Comparison of ENCODE assay signal across 8 cellular contexts in the genomic region with DNA sequence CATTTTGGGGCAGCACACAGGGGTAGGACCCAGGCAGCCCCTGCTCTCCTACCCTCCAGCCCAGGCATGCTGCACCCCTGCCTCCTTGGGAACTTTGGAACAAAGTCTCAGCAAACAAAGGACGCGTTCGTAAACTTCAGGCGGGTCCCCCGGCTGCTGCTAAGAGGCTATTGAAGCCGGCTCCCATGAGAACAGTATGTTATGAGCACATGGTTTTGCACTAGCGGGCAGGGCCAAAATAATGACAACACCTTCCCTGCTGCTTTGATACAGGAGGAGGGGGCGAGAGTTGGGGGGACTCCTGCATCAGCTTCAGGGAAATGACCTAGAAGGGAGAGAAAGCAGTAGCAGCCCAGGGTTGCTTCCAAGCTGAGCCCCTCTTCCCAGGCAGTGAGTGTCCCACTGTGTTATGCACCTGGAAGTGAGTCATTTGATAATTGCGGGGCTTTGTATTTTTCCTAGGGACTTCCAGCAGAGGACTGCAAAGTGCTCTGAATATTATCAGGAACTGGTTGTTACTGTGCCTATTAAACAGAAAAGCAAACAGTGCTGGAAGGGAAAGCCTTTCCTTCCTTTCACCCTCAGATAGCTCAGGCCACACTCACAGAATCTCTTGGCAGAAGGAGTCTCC.
DNase-seq lines count a peak whose midpoint lies in the region; ATAC-seq lines count a peak whose summit lies in the region.

No MANE protein-coding gene starts in this region.

- H3K36me3 ChIP-seq in iPS-15b (ENCODE audit: control insufficient read depth, insufficient read depth, low read length): no peaks in the 10 kb centered on the region

- H3K9me3 ChIP-seq in iPS-15b (ENCODE audit: control insufficient read depth, insufficient read depth, low read length): no peaks in the 10 kb centered on the region

- H3K9ac ChIP-seq in iPS-15b (ENCODE audit: low read depth, low read length): peak overlapping the region; percentile 40

- peak; percentile 44 for DNase-seq in NCI-H2107 treated with DMSO at 0.1 percent for 48 hours (lab: John Stamatoyannopoulos, UW; ENCODE audit: unreplicated experiment)
- DNase-seq in NCI-H2107 (lab: John Stamatoyannopoulos, UW): no peak
- DNase-seq in activated CD8-positive, alpha-beta memory T cell treated with anti-CD3 and anti-CD28 coated beads, Interleukin-2, amount 50 U/mL, for 48 hours: peak; percentile 34
- no peak for DNase-seq in pons (ENCODE audit: low spot score)

- H3K27me3 ChIP-seq in iPS-15b (ENCODE audit: control insufficient read depth, insufficient read depth, low read length): no peaks in the 10 kb centered on the region

- H3K4me3 ChIP-seq in iPS-15b (ENCODE audit: low read depth, low read length) (no peak overlapping the region), skin epidermis (no peak overlapping the region)

- H3K4me1 ChIP-seq in iPS-15b (ENCODE audit: control insufficient read depth, insufficient read depth, low read length): peaks cover 47% of the 10 kb centered on the region

- ATAC-seq in HG03565 (IDR thresholded peaks at IDR 0.05; ENCODE audit: unreplicated experiment): no peak
- no peak for ATAC-seq in HG02798 (IDR thresholded peaks at IDR 0.05; ENCODE audit: poor library complexity, unreplicated experiment)

- H3K27ac ChIP-seq in skin epidermis: peak overlapping the region in 20 of 21 experiments; percentile 84 to 98 (median 92)

Comparison
In these comparisons a context has a peak if more than half of its experiments do, and no peak if none do; other contexts are left out.
1. DNase-seq: peak in NCI-H2107 treated with DMSO at 0.1 percent for 48 hours (single experiment) and activated CD8-positive, alpha-beta memory T cell treated with anti-CD3 and anti-CD28 coated beads, Interleukin-2, amount 50 U/mL, for 48 hours (single experiment); none in NCI-H2107 (single experiment) and pons (single experiment).